Comparison of ENCODE assay signal across 9 cellular contexts in the genomic region with DNA sequence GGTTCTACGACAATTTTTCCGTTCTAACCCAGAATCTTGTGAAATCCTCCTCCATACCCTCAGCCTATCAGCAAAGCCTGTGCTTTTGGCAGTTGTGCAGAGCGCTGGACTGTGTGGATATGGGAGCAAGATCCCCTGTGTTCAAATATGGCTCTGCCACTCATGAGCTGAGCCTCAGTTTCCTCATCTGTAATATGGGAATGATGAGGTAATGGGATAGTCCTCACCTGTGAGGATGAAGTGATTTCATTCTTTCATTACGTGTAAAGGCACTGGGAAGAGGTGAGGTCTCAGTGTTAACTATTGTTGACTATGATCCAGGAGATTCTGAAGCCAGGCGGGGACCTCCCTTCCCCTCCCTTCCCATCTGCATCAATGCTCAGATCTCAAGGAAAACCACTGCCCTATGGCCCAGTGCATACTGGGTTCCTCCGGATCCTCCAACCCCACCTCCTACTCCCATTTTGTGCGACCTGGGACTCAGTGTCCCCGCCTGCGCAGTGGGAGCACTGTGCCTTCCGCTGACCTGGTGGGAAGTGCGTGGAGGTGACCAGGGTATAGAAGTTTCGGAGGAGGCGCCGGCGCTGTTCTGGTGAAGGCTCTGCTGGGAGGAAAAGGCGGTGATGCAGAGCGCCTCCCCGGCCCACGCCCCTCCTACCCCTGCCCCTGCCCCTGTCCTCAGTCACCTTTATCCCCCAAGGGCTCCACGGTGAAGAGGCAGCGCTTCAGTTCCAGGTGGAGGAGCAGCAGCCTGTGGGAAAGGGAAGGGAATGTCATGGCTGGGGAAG. TPM values are rescaled to one million over a fixed set of nuclear protein-coding genes. Genes with fewer than 3 reads are reported as not detected.
A peak's percentile ranks its signal among the peaks of the same experiment; 100 is the strongest.
DNase-seq lines count a peak whose midpoint lies in the region; ATAC-seq and TF ChIP-seq lines count a peak whose summit lies in the region.
"Had no signal": no experiment of that assay in that cellular context is flagged by ENCODE, and none has a peak within 500 bp of the region (broad histone marks: within the 10 kb centered on the region; RNA-seq: fewer than 3 reads in every experiment).

No MANE protein-coding gene starts in this region.

- H3K27ac ChIP-seq in heart right ventricle (peak overlapping the region in 8 of 10 donors; percentile 4 to 89 (median 84)), skin epidermis (peak overlapping the region in 10 of 21 experiments; percentile 11 to 85 (median 56)), aorta (ENCODE audit: low read depth in 1 of 2, low read length in 2 of 2) (peak overlapping the region in 1 of 2 donors; percentile 2)

- H3K4me3 ChIP-seq in H7 (ENCODE audit: insufficient read depth, low read depth, low read length) (peak overlapping the region; percentile 26), heart right ventricle (peak overlapping the region in 9 of 10 donors; percentile 59 to 87 (median 85)), skin epidermis (peak overlapping the region in 5 of 7 experiments; percentile 53 to 64 (median 58)), aorta (ENCODE audit: low read length in 2 of 2) (no peak overlapping the region)

- H3K27me3 Mint-ChIP-seq in T-cell = no peaks in the 10 kb centered on the region

- H3K9me3 Mint-ChIP-seq in T-cell = no peaks in the 10 kb centered on the region

- no peak for TF ChIP-seq CTCF in heart right ventricle (IDR thresholded peaks at IDR 0.05)

- peaks cover 11% of the 10 kb centered on the region for H3K36me3 Mint-ChIP-seq in T-cell

- peak overlapping the region; percentile 49 to 71 for H3K27ac Mint-ChIP-seq in T-cell

- peaks cover 27 to 39% (median 29%) of the 10 kb centered on the region in 3 donors for H3K4me1 Mint-ChIP-seq in T-cell

- ATAC-seq in T-cell (replicated peaks in 1 of 4) = no peak
- ATAC-seq in heart right ventricle = peak in 3 of 8 donors; percentile 0 to 11 (median 1)
- ATAC-seq in HG03175 (IDR thresholded peaks at IDR 0.05; ENCODE audit: unreplicated experiment) = no peak
- ATAC-seq in aorta (ENCODE audit: low FRiP score) = no peak

- intact Hi-C loops in heart right ventricle (cut with DNase I) = loop anchor here in 5 of 10 donors (5.0 to 10.0 kb wide), 2 partner anchors 41 to 123 kb away; a partner anchor contains a TSS
- intact Hi-C loops in aorta (cut with DNase I) = loop anchor here (5.0 kb wide), 1 partner anchor 41 kb away; a partner anchor contains a TSS

- H3K36me3 ChIP-seq in H7 (replicated peaks; ENCODE audit: control insufficient read depth, insufficient read depth, low read length) (peaks cover 8% of the 10 kb centered on the region), heart right ventricle (peaks cover 0 to 48% (median 18%) of the 10 kb centered on the region in 9 donors), aorta (ENCODE audit: control insufficient read depth in 1 of 2, insufficient read depth in 2 of 2, low read length in 1 of 2) (peaks cover 0 to 2% of the 10 kb centered on the region in 2 donors)

- peak; percentile 55 for DNase-seq in H7
- DNase-seq in T-cell = no peak
- DNase-seq in heart right ventricle = no peak
- DNase-seq in NCI-H748 (lab: John Stamatoyannopoulos, UW; ENCODE audit: unreplicated experiment) = no peak
- DNase-seq in NCI-H187 treated with DMSO at 0.1 percent for 48 hours (lab: John Stamatoyannopoulos, UW) = no peak
- no peak for DNase-seq in aorta

- WGBS in heart right ventricle, 2 donors = 77 to 80% methylated on average over 21 of the region's 21 CpGs
- WGBS in aorta, 2 donors = 86 to 87% methylated on average over 20 to 21 of the region's 21 CpGs

- H3K9me3 ChIP-seq in heart right ventricle (no peaks in the 10 kb centered on the region), aorta (ENCODE audit: control insufficient read depth, low read length) (no peaks in the 10 kb centered on the region)

- CTCF ChIA-PET in T-cell (lab: Charles Lee) = no interaction called here

- H3K27me3 ChIP-seq in H7 (ENCODE audit: control insufficient read depth, insufficient read depth, low read length) = no peaks in the 10 kb centered on the region; the same call in 1 of the 2 replicates
- no peaks in the 10 kb centered on the region for H3K27me3 ChIP-seq in heart right ventricle
- H3K27me3 ChIP-seq in aorta (ENCODE audit: control insufficient read depth in 1 of 2, insufficient read depth in 2 of 2, low read length in 1 of 2) = no peaks in the 10 kb centered on the region

- POLR2A ChIA-PET in T-cell (lab: Charles Lee) = no interaction called here

- H3K4me1 ChIP-seq in heart right ventricle = peaks cover 8 to 37% (median 23%) of the 10 kb centered on the region in 9 donors
- H3K4me1 ChIP-seq in aorta (ENCODE audit: control insufficient read depth in 1 of 2, insufficient read depth in 2 of 2, low read length in 2 of 2) = no peaks in the 10 kb centered on the region

- peak overlapping the region; percentile 71 to 90 (median 73) for H3K4me3 Mint-ChIP-seq in T-cell

RNA-seq across cellular contexts. Expression of a gene that starts 5.0 kb away (rescaled TPM):
- 48.5 and 49.5 TPM in 2 replicates for total RNA-seq in H7 (2014; rRNA removed; shearing (Covaris generic))
- total RNA-seq in T-cell (10 to 100 TPM; 12.8 to 31.2 (median 23.7) TPM), heart right ventricle (10 to 100 TPM; 11.4 to 20.8 (median 14.4) TPM), aorta (10 to 100 TPM in 1 of 2 donors, 1 to 10 TPM in 1; 9.3 to 18.1 TPM)
- polyA plus RNA-seq in heart right ventricle (10 to 100 TPM; 16.4 to 24.1 TPM), aorta (10 to 100 TPM; 11.5 to 27.8 TPM)

RNA-seq across cellular contexts. Expression of a gene that starts 10.0 kb away (rescaled TPM):
- total RNA-seq in H7 (2014; rRNA removed; shearing (Covaris generic)) = 49.3 and 53.5 TPM in 2 replicates
- total RNA-seq in T-cell = 10 to 100 TPM; 46.0 to 64.1 (median 57.6) TPM
- 100 to 1,000 TPM in 1 of 10 donors, 10 to 100 TPM in 9; 39.7 to 110 (median 54.9) TPM for total RNA-seq in heart right ventricle
- 100 to 1,000 TPM in 1 of 2 donors, 10 to 100 TPM in 1; 39.5 to 149 TPM for polyA plus RNA-seq in heart right ventricle
- 10 to 100 TPM; 27.2 to 40.3 TPM for total RNA-seq in aorta
- 10 to 100 TPM; 18.3 to 52.8 TPM for polyA plus RNA-seq in aorta

RNA-seq across cellular contexts. Expression of a gene that starts 41.3 kb away (rescaled TPM):
- 208 and 249 TPM in 2 replicates for total RNA-seq in H7 (2014; rRNA removed; shearing (Covaris generic))
- total RNA-seq in T-cell (10 to 100 TPM; 49.6 to 64.8 (median 62.2) TPM), heart right ventricle (100 to 1,000 TPM in 1 of 10 donors, 10 to 100 TPM in 9; 56.0 to 108 (median 62.6) TPM), aorta (10 to 100 TPM; 71.3 to 77.5 TPM)
- polyA plus RNA-seq in heart right ventricle (10 to 100 TPM; 36.1 to 96.3 TPM), aorta (10 to 100 TPM; 19.9 to 63.1 TPM)

RNA-seq across cellular contexts. Expression of a gene that starts 42.9 kb away (rescaled TPM):
- total RNA-seq in H7 (2014; rRNA removed; shearing (Covaris generic)) = 205 and 219 TPM in 2 replicates
- total RNA-seq in T-cell (100 to 1,000 TPM; 149 to 165 (median 156) TPM), heart right ventricle (100 to 1,000 TPM in 3 of 10 donors, 10 to 100 TPM in 7; 67.8 to 137 (median 90.0) TPM), aorta (100 to 1,000 TPM; 103 to 133 TPM)
- polyA plus RNA-seq in heart right ventricle (100 to 1,000 TPM; 107 to 220 TPM), aorta (100 to 1,000 TPM in 1 of 2 donors, 10 to 100 TPM in 1; 50.0 to 142 TPM)

RNA-seq across cellular contexts. Expression of a gene that starts 45.0 kb away (rescaled TPM):
- total RNA-seq in H7 (2014; rRNA removed; shearing (Covaris generic)) = 0.24 and 0.52 TPM in 2 replicates
- 1 to 10 TPM in 3 of 5 donors, under 1 TPM in 2; 0.23 to 4.1 (median 2.1) TPM for total RNA-seq in T-cell
- under 1 TPM in 8 of 10 donors, not detected in 2; 0.15 to 0.80 (median 0.36) TPM for total RNA-seq in heart right ventricle
- polyA plus RNA-seq in heart right ventricle = 1 to 10 TPM in 1 of 2 donors, under 1 TPM in 1; 0.64 to 3.4 TPM
- total RNA-seq in aorta = 1 to 10 TPM in 1 of 2 donors, under 1 TPM in 1; 0.42 to 2.6 TPM
- under 1 TPM in 1 of 2 donors, not detected in 1; 0.38 TPM for polyA plus RNA-seq in aorta
- total RNA-seq: myocyte had no signal

Comparison
In these comparisons a context has a peak if more than half of its experiments do, and no peak if none do; other contexts are left out.
1. H3K4me3 ChIP-seq: peak in H7 (single experiment), heart right ventricle (9 of 10) and skin epidermis (5 of 7); none in aorta (0 of 2).